Comparison of ENCODE assay signal across 24 cellular contexts in the genomic region with DNA sequence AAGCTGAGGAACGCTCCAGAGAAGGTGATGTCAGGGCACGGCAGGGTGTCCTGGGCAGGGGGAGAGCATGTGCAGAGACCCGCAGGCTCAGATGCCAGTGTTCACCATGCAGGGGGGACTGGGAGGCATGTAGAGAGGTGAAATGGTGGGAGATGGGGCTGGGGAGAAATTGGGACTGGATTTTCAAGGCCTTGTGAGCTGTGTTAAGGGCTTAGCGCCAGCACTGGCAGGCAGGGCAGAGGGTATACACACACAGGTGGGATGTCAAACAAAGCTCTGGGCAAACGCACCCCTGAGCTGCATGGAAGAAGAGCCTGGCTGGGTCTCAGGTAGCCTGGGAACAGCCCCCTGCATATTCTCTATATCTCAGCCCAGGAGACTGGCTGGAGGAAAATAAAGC.
DNase-seq lines count a peak whose midpoint lies in the region; ATAC-seq and TF ChIP-seq lines count a peak whose summit lies in the region.
"Had no signal": no experiment of that assay in that cellular context is flagged by ENCODE, and none has a peak within 500 bp of the region (broad histone marks: within the 10 kb centered on the region; RNA-seq: fewer than 3 reads in every experiment).

No MANE protein-coding gene starts in this region.

- H3K9me3 ChIP-seq in HEK293 (ENCODE audit: control insufficient read depth, insufficient read depth, low read depth, low read length) (no peaks in the 10 kb centered on the region), T-helper 17 cell (ENCODE audit: control insufficient read depth, low read length, poor library complexity, severe bottlenecking) (no peaks in the 10 kb centered on the region), neuronal stem cell (replicated peaks in 1 of 2; ENCODE audit: control insufficient read depth in 2 of 2, insufficient read depth in 1 of 2, low read depth in 1 of 2, low read length in 2 of 2) (peaks cover 2 to 4% of the 10 kb centered on the region in 2 donors)
- H3K9me3 ChIP-seq: A549, BE2C had no signal

- no peak overlapping the region for H2BK5ac ChIP-seq in neuronal stem cell (ENCODE audit: low read length)

- no peak overlapping the region for H2BK12ac ChIP-seq in neuronal stem cell (ENCODE audit: low read length)

- CTCF ChIA-PET in HEK293 (lab: Yijun Ruan, JAX) = no interaction called here

- H3K27me3 ChIP-seq in neuronal stem cell (ENCODE audit: control insufficient read depth in 3 of 3, insufficient read depth in 3 of 3, low read depth in 1 of 3, low read length in 3 of 3) = peaks cover 0 to 24% (median 1%) of the 10 kb centered on the region in 3 experiments
- H3K27me3 ChIP-seq: BE2C; BLaER1 treated with 17β-estradiol and CSF1 and Interleukin-3, amounts not matched to agents 10 nM and 100 nM had no signal

- peak overlapping the region; percentile 39 for H3K27ac Mint-ChIP-seq in T-helper 17 cell
- H3K27ac Mint-ChIP-seq: CD4-positive, alpha-beta T cell; CD8-positive, alpha-beta memory T cell had no signal

- H3K27ac ChIP-seq in HEK293 (ENCODE audit: extremely low read depth, low read depth, low read length) = no peak overlapping the region
- no peak overlapping the region for H3K27ac ChIP-seq in neuronal stem cell (replicated peaks; ENCODE audit: low read length)
- H3K27ac ChIP-seq: A549; BLaER1 treated with 17β-estradiol and CSF1 and Interleukin-3, amounts not matched to agents 10 nM and 100 nM had no signal

- peak overlapping the region; percentile 16 for H3K18ac ChIP-seq in neuronal stem cell (ENCODE audit: low read length)

- H3K4me3 ChIP-seq in HEK293 (ENCODE audit: low read depth, low read length) (no peak overlapping the region), neuronal stem cell (ENCODE audit: low read length in 2 of 2) (no peak overlapping the region)
- H3K4me3 ChIP-seq: A549; BLaER1 treated with 17β-estradiol and CSF1 and Interleukin-3, amounts not matched to agents 10 nM and 100 nM had no signal

- H3K4me2 ChIP-seq in neuronal stem cell (ENCODE audit: insufficient read depth, low read length, poor library complexity, severe bottlenecking) = no peak overlapping the region
- H3K4me2 ChIP-seq: A549; BLaER1 treated with 17β-estradiol and CSF1 and Interleukin-3, amounts not matched to agents 10 nM and 100 nM had no signal

- no peak overlapping the region for H3K4me3 Mint-ChIP-seq in T-helper 17 cell
- H3K4me3 Mint-ChIP-seq: CD14-positive monocyte; CD4-positive, alpha-beta T cell; CD8-positive, alpha-beta memory T cell had no signal

- H3K27me3 Mint-ChIP-seq in T-helper 17 cell = no peaks in the 10 kb centered on the region
- H3K27me3 Mint-ChIP-seq: CD4-positive, alpha-beta T cell had no signal

- no peaks in the 10 kb centered on the region for H3K4me1 Mint-ChIP-seq in T-helper 17 cell
- H3K4me1 Mint-ChIP-seq: CD8-positive, alpha-beta memory T cell had no signal

- no peak overlapping the region for H3K23ac ChIP-seq in neuronal stem cell (ENCODE audit: low read depth, low read length, poor library complexity)

- no peak overlapping the region for H3K9ac ChIP-seq in neuronal stem cell (ENCODE audit: low read depth, low read length, poor library complexity)
- H3K9ac ChIP-seq: BLaER1 treated with 17β-estradiol and CSF1 and Interleukin-3, amounts not matched to agents 10 nM and 100 nM had no signal

- no peak overlapping the region for H2BK15ac ChIP-seq in neuronal stem cell (ENCODE audit: low read length)

- no peak overlapping the region for H2AFZ ChIP-seq in neuronal stem cell (ENCODE audit: low read length)

- H2AK5ac ChIP-seq in neuronal stem cell (ENCODE audit: low read depth, low read length) = no peak overlapping the region

- H2BK120ac ChIP-seq in neuronal stem cell (ENCODE audit: low read depth, low read length) = no peak overlapping the region

- no peaks in the 10 kb centered on the region for H3K36me3 Mint-ChIP-seq in T-helper 17 cell (ENCODE audit: low read depth)
- H3K36me3 Mint-ChIP-seq: CD14-positive monocyte; CD8-positive, alpha-beta memory T cell had no signal

- H3K36me3 ChIP-seq in HEK293 (ENCODE audit: control insufficient read depth in 2 of 2, insufficient read depth in 1 of 2, low read length in 2 of 2) (no peaks in the 10 kb centered on the region), neuronal stem cell (replicated peaks in 1 of 2; ENCODE audit: control insufficient read depth in 2 of 2, insufficient read depth in 2 of 2, low read length in 2 of 2) (no peaks in the 10 kb centered on the region)
- H3K36me3 ChIP-seq: BE2C; BLaER1 treated with 17β-estradiol and CSF1 and Interleukin-3, amounts not matched to agents 10 nM and 100 nM had no signal

- H4K8ac ChIP-seq in neuronal stem cell (ENCODE audit: low read depth, low read length) = no peak overlapping the region

- ATAC-seq in T-helper 17 cell (no peak), HG02642 (IDR thresholded peaks at IDR 0.05; ENCODE audit: poor library complexity, unreplicated experiment) (no peak)
- ATAC-seq: A549 had no signal

- no peak overlapping the region for H4K91ac ChIP-seq in neuronal stem cell (ENCODE audit: low read depth, low read length, poor library complexity)

- H3K4ac ChIP-seq in neuronal stem cell (ENCODE audit: low read length) = no peak overlapping the region

- WGBS in neuronal stem cell (ENCODE audit: extremely low coverage in 2 of 2, insufficient read length in 2 of 2, insufficient replicate concordance in 1 of 2), 2 donors = no CpG with 5 or more reads among the region's 5 CpGs

- peak; percentile 15 for DNase-seq in NCI-H748 (lab: John Stamatoyannopoulos, UW; ENCODE audit: unreplicated experiment)
- no peak for DNase-seq in NCI-H748 treated with DMSO at 0.1 percent for 48 hours (lab: John Stamatoyannopoulos, UW)
- no peak for DNase-seq in T-helper 17 cell
- DNase-seq in neuronal stem cell (ENCODE audit: low spot score) = no peak
- DNase-seq in HPDE6-E6E7 (ENCODE audit: extremely low spot score) = no peak
- DNase-seq: 8988T; ACHN; AML-193; BE2C; Calu3; CD4-positive, alpha-beta T cell; CD8-positive, alpha-beta memory T cell; COR-L47; DMS53; DMS79 treated with DMSO at 0.1 percent for 48 hours; GF-D8; GOT3; H7; HCEC 1CT had no signal

- POLR2A ChIA-PET in HEK293 (lab: Yijun Ruan, JAX) = no interaction called here

- no peaks in the 10 kb centered on the region for H3K79me1 ChIP-seq in neuronal stem cell (ENCODE audit: low read depth, low read length)

- no peak for TF ChIP-seq CTCF in HEK293 (tag by site-specific recombination; IDR thresholded peaks at IDR 0.05)

- no peak overlapping the region for H3K14ac ChIP-seq in neuronal stem cell (ENCODE audit: low read length)

- H3K4me1 ChIP-seq in HEK293 (ENCODE audit: control insufficient read depth, insufficient read depth, low read length) (no peaks in the 10 kb centered on the region), neuronal stem cell (ENCODE audit: control insufficient read depth in 2 of 2, insufficient read depth in 1 of 2, low read depth in 1 of 2, low read length in 2 of 2) (peaks cover 0 to 14% of the 10 kb centered on the region in 2 donors)
- H3K4me1 ChIP-seq: A549; BLaER1 treated with 17β-estradiol and CSF1 and Interleukin-3, amounts not matched to agents 10 nM and 100 nM had no signal

TF ChIP-seq in HEK293, 187 proteins besides CTCF, POLR2A, EP300 and RAD21 (continues in another document):
- TF ChIP-seq, protein P1, sequence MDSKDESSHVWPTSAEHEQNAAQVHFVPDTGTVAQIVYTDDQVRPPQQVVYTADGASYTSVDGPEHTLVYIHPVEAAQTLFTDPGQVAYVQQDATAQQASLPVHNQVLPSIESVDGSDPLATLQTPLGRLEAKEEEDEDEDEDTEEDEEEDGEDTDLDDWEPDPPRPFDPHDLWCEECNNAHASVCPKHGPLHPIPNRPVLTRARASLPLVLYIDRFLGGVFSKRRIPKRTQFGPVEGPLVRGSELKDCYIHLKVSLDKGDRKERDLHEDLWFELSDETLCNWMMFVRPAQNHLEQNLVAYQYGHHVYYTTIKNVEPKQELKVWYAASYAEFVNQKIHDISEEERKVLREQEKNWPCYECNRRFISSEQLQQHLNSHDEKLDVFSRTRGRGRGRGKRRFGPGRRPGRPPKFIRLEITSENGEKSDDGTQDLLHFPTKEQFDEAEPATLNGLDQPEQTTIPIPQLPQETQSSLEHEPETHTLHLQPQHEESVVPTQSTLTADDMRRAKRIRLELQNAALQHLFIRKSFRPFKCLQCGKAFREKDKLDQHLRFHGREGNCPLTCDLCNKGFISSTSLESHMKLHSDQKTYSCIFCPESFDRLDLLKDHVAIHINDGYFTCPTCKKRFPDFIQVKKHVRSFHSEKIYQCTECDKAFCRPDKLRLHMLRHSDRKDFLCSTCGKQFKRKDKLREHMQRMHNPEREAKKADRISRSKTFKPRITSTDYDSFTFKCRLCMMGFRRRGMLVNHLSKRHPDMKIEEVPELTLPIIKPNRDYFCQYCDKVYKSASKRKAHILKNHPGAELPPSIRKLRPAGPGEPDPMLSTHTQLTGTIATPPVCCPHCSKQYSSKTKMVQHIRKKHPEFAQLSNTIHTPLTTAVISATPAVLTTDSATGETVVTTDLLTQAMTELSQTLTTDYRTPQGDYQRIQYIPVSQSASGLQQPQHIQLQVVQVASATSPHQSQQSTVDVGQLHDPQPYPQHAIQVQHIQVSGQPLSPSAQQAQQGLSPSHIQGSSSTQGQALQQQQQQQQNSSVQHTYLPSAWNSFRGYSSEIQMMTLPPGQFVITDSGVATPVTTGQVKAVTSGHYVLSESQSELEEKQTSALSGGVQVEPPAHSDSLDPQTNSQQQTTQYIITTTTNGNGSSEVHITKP (tag by site-specific recombination; IDR thresholded peaks at IDR 0.05) = peak; percentile 51; the same call in 1 of the 2 replicates
- no peak for TF ChIP-seq ZNF621 (tag by site-specific recombination; IDR thresholded peaks at IDR 0.05)
- no peak for TF ChIP-seq ZNF510 (tag by site-specific recombination; IDR thresholded peaks at IDR 0.05; ENCODE audit: insufficient replicate concordance)
- TF ChIP-seq, protein P2, sequence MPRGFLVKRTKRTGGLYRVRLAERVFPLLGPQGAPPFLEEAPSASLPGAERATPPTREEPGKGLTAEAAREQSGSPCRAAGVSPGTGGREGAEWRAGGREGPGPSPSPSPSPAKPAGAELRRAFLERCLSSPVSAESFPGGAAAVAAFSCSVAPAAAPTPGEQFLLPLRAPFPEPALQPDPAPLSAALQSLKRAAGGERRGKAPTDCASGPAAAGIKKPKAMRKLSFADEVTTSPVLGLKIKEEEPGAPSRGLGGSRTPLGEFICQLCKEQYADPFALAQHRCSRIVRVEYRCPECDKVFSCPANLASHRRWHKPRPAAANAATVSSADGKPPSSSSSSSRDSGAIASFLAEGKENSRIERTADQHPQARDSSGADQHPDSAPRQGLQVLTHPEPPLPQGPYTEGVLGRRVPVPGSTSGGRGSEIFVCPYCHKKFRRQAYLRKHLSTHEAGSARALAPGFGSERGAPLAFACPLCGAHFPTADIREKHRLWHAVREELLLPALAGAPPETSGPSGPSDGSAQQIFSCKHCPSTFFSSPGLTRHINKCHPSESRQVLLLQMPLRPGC (tag by site-specific recombination; IDR thresholded peaks at IDR 0.05) = no peak
- TF ChIP-seq MYNN (tag by site-specific recombination; IDR thresholded peaks at IDR 0.05; ENCODE audit: borderline replicate concordance) = no peak
- TF ChIP-seq ZIC2 (tag by site-specific recombination; IDR thresholded peaks at IDR 0.05) = peak; percentile 30
- TF ChIP-seq ZBTB7A (tag by site-specific recombination; IDR thresholded peaks at IDR 0.05; ENCODE audit: low read depth) = no peak
- no peak for TF ChIP-seq SP7 (tag by site-specific recombination; IDR thresholded peaks at IDR 0.05)
